In the genomic region with DNA sequence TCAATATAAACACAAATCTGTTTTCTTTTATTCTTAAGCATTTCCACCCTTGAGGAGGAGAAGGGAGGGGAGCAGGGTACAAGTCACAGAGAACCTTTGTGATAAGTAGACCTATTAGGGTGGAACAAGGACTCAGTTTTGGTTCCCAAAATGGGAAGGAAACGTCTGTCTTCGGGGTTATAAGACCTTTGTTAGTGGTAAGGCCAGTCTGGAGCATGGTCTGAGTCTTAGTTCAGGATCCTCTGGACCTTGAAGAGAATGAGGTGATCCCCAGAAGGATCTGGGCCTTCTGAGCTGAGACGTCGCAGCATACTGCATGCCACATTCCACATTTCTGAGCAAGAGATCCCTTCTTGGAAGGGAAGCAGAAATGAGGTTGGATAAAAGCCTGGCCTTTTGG, we compare ENCODE assay signal across 23 cellular contexts. TPM values are rescaled to one million over a fixed set of nuclear protein-coding genes. Genes with fewer than 3 reads are reported as not detected.
DNase-seq lines count a peak whose midpoint lies in the region; ATAC-seq, FAIRE-seq and TF ChIP-seq lines count a peak whose summit lies in the region.
"Had no signal": no experiment of that assay in that cellular context is flagged by ENCODE, and none has a peak within 500 bp of the region (broad histone marks: within the 10 kb centered on the region; RNA-seq: fewer than 3 reads in every experiment).

No MANE protein-coding gene starts in this region.

- 88% methylated on average over 4 of the region's 4 CpGs; no CpG with 5 or more reads in 1 of the 2 experiments for WGBS in H1 (ENCODE audit: extremely low coverage in 1 of 2, insufficient coverage in 1 of 2, insufficient read length in 1 of 2, insufficient replicate concordance in 2 of 2, low coverage in 1 of 2, low lambda C conversion rate in 2 of 2, missing lambda C conversion rate in 1 of 2), 2 experiments
- WGBS in thymus: 68% methylated on average over 4 of the region's 4 CpGs

- H4K91ac ChIP-seq in H1 (replicated peaks; ENCODE audit: insufficient read length, low read length): no peak overlapping the region

- H3K18ac ChIP-seq in H1 (ENCODE audit: extremely low read depth, low read length): no peak overlapping the region

- no peak overlapping the region for H3K9ac ChIP-seq in H1 (replicated peaks in 1 of 4; ENCODE audit: extremely low read depth in 1 of 4, low read depth in 3 of 4, low read length in 3 of 4)

- CTCF ChIA-PET in WTC11 (lab: Charles Lee) (no interaction called here), H1 (lab: Charles Lee; ENCODE audit: partially characterized antibody) (interaction anchor here (3.4 kb wide), 1 partner anchor 163 kb away, joined by 12 read pairs; no protein-coding TSS in a partner anchor)

- no peak overlapping the region for H3K4ac ChIP-seq in H1 (replicated peaks; ENCODE audit: insufficient read length, low read depth, low read length)

- H3K27me3 Mint-ChIP-seq in stimulated activated naive CD8-positive, alpha-beta T cell treated with anti-CD3 and anti-CD28 coated beads, Interleukin-15, Interleukin-2, amounts not matched to agents 100 ng/mL and 50 ng/mL, for 24 hours: no peaks in the 10 kb centered on the region
- H3K27me3 Mint-ChIP-seq in stimulated activated naive CD8-positive, alpha-beta T cell treated with anti-CD3 and anti-CD28 coated beads, Interleukin-15, amount 100 ng/mL, for 72 hours: no peaks in the 10 kb centered on the region
- H3K27me3 Mint-ChIP-seq in WTC11 (ENCODE audit: low read depth): no peaks in the 10 kb centered on the region
- H3K27me3 Mint-ChIP-seq: dendritic cell treated with granulocyte-macrophage colony-stimulating factor and Interleukin-4, amounts not matched to agents 40 ng/mL and 50 ng/mL, for 4 days had no signal

- no peak overlapping the region for H2AK5ac ChIP-seq in H1 (ENCODE audit: low read depth, low read length)

- peaks cover 4 to 20% of the 10 kb centered on the region in 2 experiments for H4K20me1 ChIP-seq in H1 (replicated peaks in 1 of 2; ENCODE audit: control insufficient read depth in 1 of 2, insufficient read depth in 2 of 2, low read length in 2 of 2)

- H3K9me3 Mint-ChIP-seq in stimulated activated naive CD8-positive, alpha-beta T cell treated with anti-CD3 and anti-CD28 coated beads, Interleukin-15, Interleukin-2, amounts not matched to agents 100 ng/mL and 50 ng/mL, for 24 hours: no peaks in the 10 kb centered on the region
- no peaks in the 10 kb centered on the region for H3K9me3 Mint-ChIP-seq in stimulated activated naive CD8-positive, alpha-beta T cell treated with anti-CD3 and anti-CD28 coated beads, Interleukin-15, amount 100 ng/mL, for 72 hours
- H3K9me3 Mint-ChIP-seq in WTC11: no peaks in the 10 kb centered on the region
- H3K9me3 Mint-ChIP-seq: dendritic cell treated with granulocyte-macrophage colony-stimulating factor and Interleukin-4, amounts not matched to agents 40 ng/mL and 50 ng/mL, for 4 days; mesothelial cell of epicardium had no signal

- H3K23ac ChIP-seq in H1 (ENCODE audit: insufficient read length): no peak overlapping the region

- no peak for FAIRE-seq in H1 (lab: Jason Lieb, UNC)
- FAIRE-seq: G401.6, islet of Langerhans, TTC549 had no signal

- H3K27me3 ChIP-seq in H1 (replicated peaks in 1 of 4; ENCODE audit: control insufficient read depth in 3 of 4, extremely low read depth in 1 of 4, insufficient read depth in 3 of 4, low read length in 3 of 4): no peaks in the 10 kb centered on the region
- H3K27me3 ChIP-seq in thymus (ENCODE audit: control insufficient read depth, insufficient read depth): no peaks in the 10 kb centered on the region
- H3K27me3 ChIP-seq: ascending aorta, Peyer's patch, upper lobe of left lung had no signal

- H3K4me3 ChIP-seq in H1 (ENCODE audit: extremely low read depth in 1 of 4, insufficient read depth in 2 of 4, low read depth in 3 of 4, low read length in 4 of 4): no peak overlapping the region
- no peak overlapping the region for H3K4me3 ChIP-seq in thymus (ENCODE audit: low read length)
- H3K4me3 ChIP-seq: ascending aorta, left ventricle myocardium inferior, Peyer's patch, upper lobe of left lung had no signal

- H3K79me1 ChIP-seq in H1 (ENCODE audit: low read depth, low read length): peaks cover 5% of the 10 kb centered on the region

- H3K36me3 ChIP-seq in H1 (ENCODE audit: control insufficient read depth in 2 of 4, insufficient read depth in 4 of 4, low read length in 3 of 4) (peaks cover 35 to 89% (median 72%) of the 10 kb centered on the region in 4 experiments), thymus (ENCODE audit: control insufficient read depth, insufficient read depth) (peaks cover 57% of the 10 kb centered on the region)

- peaks cover 0 to 8% of the 10 kb centered on the region in 2 experiments; a peak in 1 of 4 replicates for H3K79me2 ChIP-seq in H1 (ENCODE audit: control insufficient read depth in 1 of 2, insufficient read depth in 2 of 2, low read length in 2 of 2)

- no peak for ATAC-seq in stimulated activated naive CD8-positive, alpha-beta T cell treated with anti-CD3 and anti-CD28 coated beads, Interleukin-15, amount 100 ng/mL, for 72 hours
- ATAC-seq in WTC11 (no peak), HG03442 (IDR thresholded peaks at IDR 0.05; ENCODE audit: unreplicated experiment) (no peak)
- ATAC-seq: sciatic nerve had no signal

- peaks cover 29% of the 10 kb centered on the region for H3K4me1 Mint-ChIP-seq in stimulated activated naive CD8-positive, alpha-beta T cell treated with anti-CD3 and anti-CD28 coated beads, Interleukin-15, Interleukin-2, amounts not matched to agents 100 ng/mL and 50 ng/mL, for 24 hours (ENCODE audit: low read depth)
- peaks cover 58% of the 10 kb centered on the region for H3K4me1 Mint-ChIP-seq in stimulated activated naive CD8-positive, alpha-beta T cell treated with anti-CD3 and anti-CD28 coated beads, Interleukin-15, amount 100 ng/mL, for 72 hours
- H3K4me1 Mint-ChIP-seq in WTC11: no peaks in the 10 kb centered on the region

- POLR2A ChIA-PET in WTC11 (lab: Charles Lee): no interaction called here
- POLR2A ChIA-PET in H1 (lab: Charles Lee; ENCODE audit: partially characterized antibody): interaction anchor here (1.1 kb wide), 1 partner anchor 12 kb away, joined by 3 read pairs; no protein-coding TSS in a partner anchor

- H2AFZ ChIP-seq in H1 (ENCODE audit: low read length): no peak overlapping the region

- H2BK120ac ChIP-seq in H1 (replicated peaks; ENCODE audit: low read depth, low read length): no peak overlapping the region

- no peak for TF ChIP-seq POLR2A in H1 (IDR thresholded peaks at IDR 0.05; ENCODE audit: control extremely low read depth in 1 of 2, low read depth in 2 of 2, low read length in 2 of 2)

- H3K27ac ChIP-seq in H1 (ENCODE audit: low read depth, low read length): no peak overlapping the region
- peak overlapping the region; percentile 26 for H3K27ac ChIP-seq in thymus (ENCODE audit: low read depth)
- H3K27ac ChIP-seq: ascending aorta, left ventricle myocardium inferior, Peyer's patch had no signal

- H3K27ac Mint-ChIP-seq in stimulated activated naive CD8-positive, alpha-beta T cell treated with anti-CD3 and anti-CD28 coated beads, Interleukin-15, Interleukin-2, amounts not matched to agents 100 ng/mL and 50 ng/mL, for 24 hours: peak overlapping the region; percentile 65
- H3K27ac Mint-ChIP-seq in stimulated activated naive CD8-positive, alpha-beta T cell treated with anti-CD3 and anti-CD28 coated beads, Interleukin-15, amount 100 ng/mL, for 72 hours: peak overlapping the region in 1 of 2 donors; percentile 54
- H3K27ac Mint-ChIP-seq in WTC11: peak overlapping the region; percentile 78
- H3K27ac Mint-ChIP-seq: mesothelial cell of epicardium had no signal

- no peak overlapping the region for H3K4me2 ChIP-seq in H1 (ENCODE audit: insufficient read depth in 1 of 2, low read depth in 2 of 2, low read length in 2 of 2)

- TF ChIP-seq CTCF in WTC11 (IDR thresholded peaks at IDR 0.05) (no peak), H1 (IDR thresholded peaks at IDR 0.05; ENCODE audit: control extremely low read depth in 1 of 3, insufficient read depth in 1 of 3, low read depth in 1 of 3, low read length in 3 of 3) (no peak)

- no peaks in the 10 kb centered on the region for H3K23me2 ChIP-seq in H1 (ENCODE audit: low read depth, low read length)

- no peak overlapping the region for H4K5ac ChIP-seq in H1 (ENCODE audit: insufficient read length, low read depth, low read length)

- no peak for DNase-seq in stimulated activated naive CD8-positive, alpha-beta T cell treated with anti-CD3 and anti-CD28 coated beads, Interleukin-15, amount 100 ng/mL, for 72 hours
- DNase-seq in WTC11 (ENCODE audit: low spot score) (no peak), H1 (ENCODE audit: low read depth in 1 of 2, low spot score in 2 of 2) (no peak), NCI-H2227 (lab: John Stamatoyannopoulos, UW; ENCODE audit: unreplicated experiment) (no peak), NCI-H1417 (lab: John Stamatoyannopoulos, UW) (no peak)
- DNase-seq: DMS53, KBM-7, left ventricle myocardium inferior, NCI-H146, NCI-H524, posterior cingulate gyrus, upper lobe of left lung had no signal

- no peak overlapping the region for H3K4me3 Mint-ChIP-seq in stimulated activated naive CD8-positive, alpha-beta T cell treated with anti-CD3 and anti-CD28 coated beads, Interleukin-15, Interleukin-2, amounts not matched to agents 100 ng/mL and 50 ng/mL, for 24 hours
- no peak overlapping the region for H3K4me3 Mint-ChIP-seq in stimulated activated naive CD8-positive, alpha-beta T cell treated with anti-CD3 and anti-CD28 coated beads, Interleukin-15, amount 100 ng/mL, for 72 hours
- H3K4me3 Mint-ChIP-seq in WTC11: no peak overlapping the region
- H3K4me3 Mint-ChIP-seq: dendritic cell treated with granulocyte-macrophage colony-stimulating factor and Interleukin-4, amounts not matched to agents 40 ng/mL and 50 ng/mL, for 4 days; mesothelial cell of epicardium had no signal

- H3K4me1 ChIP-seq in H1 (replicated peaks in 1 of 4; ENCODE audit: control insufficient read depth in 3 of 4, insufficient read depth in 4 of 4, low read length in 3 of 4): no peaks in the 10 kb centered on the region
- H3K4me1 ChIP-seq in thymus (ENCODE audit: control insufficient read depth, insufficient read depth, low read length): peaks cover 6% of the 10 kb centered on the region
- H3K4me1 ChIP-seq: ascending aorta, Peyer's patch had no signal

- no peak overlapping the region for H2BK12ac ChIP-seq in H1 (ENCODE audit: low read depth, low read length)

- no peak for TF ChIP-seq RAD21 in H1 (IDR thresholded peaks at IDR 0.05 in 1 of 2, conservative IDR thresholded peaks at IDR 0.05 in 1 of 2; ENCODE audit: low read depth in 2 of 2, low read length in 2 of 2)

- H3K9me3 ChIP-seq in H1 (ENCODE audit: insufficient read depth in 2 of 2, low read depth in 1 of 2, low read length in 1 of 2): no peaks in the 10 kb centered on the region
- H3K9me3 ChIP-seq in thymus (ENCODE audit: control insufficient read depth): no peaks in the 10 kb centered on the region
- H3K9me3 ChIP-seq: ascending aorta, left ventricle myocardium inferior, Peyer's patch, upper lobe of left lung had no signal

- no peak overlapping the region for H2BK5ac ChIP-seq in H1 (ENCODE audit: low read depth, low read length)

- H2BK15ac ChIP-seq in H1 (ENCODE audit: low read length): no peak overlapping the region

- TF ChIP-seq EP300 in H1 (IDR thresholded peaks at IDR 0.05; ENCODE audit: borderline replicate concordance in 1 of 2, low read depth in 2 of 2, low read length in 2 of 2): no peak

- no peak overlapping the region for H3K14ac ChIP-seq in H1 (ENCODE audit: insufficient read length)

- H3K36me3 Mint-ChIP-seq in stimulated activated naive CD8-positive, alpha-beta T cell treated with anti-CD3 and anti-CD28 coated beads, Interleukin-15, Interleukin-2, amounts not matched to agents 100 ng/mL and 50 ng/mL, for 24 hours (ENCODE audit: low read depth): peaks cover 85% of the 10 kb centered on the region
- peaks cover 82% of the 10 kb centered on the region for H3K36me3 Mint-ChIP-seq in WTC11

- no peak overlapping the region for H2BK20ac ChIP-seq in H1 (ENCODE audit: low read length)

- no peak overlapping the region for H3K56ac ChIP-seq in H1 (replicated peaks; ENCODE audit: insufficient read length, low read depth, low read length)

- H4K8ac ChIP-seq in H1 (ENCODE audit: extremely low read depth, insufficient read depth, low read length): peak overlapping the region; percentile 31; the same call in 1 of the 2 replicates

RNA-seq across cellular contexts. Expression of a gene that starts 37.2 kb away (rescaled TPM):
- 3.9 to 6.0 TPM (median 5.5 TPM) in 3 replicates for total RNA-seq in WTC11 (2021)
- total RNA-seq in H1 (2021; fragmentation: NEBNext Ultra II Directional; extraction: Animal tissue kit (Norgen Biotek cat#: 25700)): 3.7 and 4.8 TPM in 2 replicates
- polyA plus RNA-seq in H1 (2011; rRNA removed) (5.9 and 8.1 TPM in 2 replicates), thymus (17.6 TPM)
- 6.0 TPM for polyA plus RNA-seq in H1 (2011; cell fraction: cytosol; rRNA removed)
- 10.1 TPM for polyA plus RNA-seq in H1 (2011; cell fraction: nucleus; rRNA removed)
- 4.3 to 6.8 TPM (median 5.7 TPM) in 4 replicates for polyA plus RNA-seq in H1 (2012, experiment 1 of 2)
- polyA plus RNA-seq in H1 (2012, experiment 2 of 2): 2.8 TPM
- 5.7 TPM for polyA plus RNA-seq in H1 (2013, experiment 1 of 2)
- 5.5 TPM for polyA plus RNA-seq in H1 (2013, experiment 2 of 2)
- 13.6 and 13.8 TPM in 2 replicates for polyA minus RNA-seq in H1 (2011; rRNA and poly(A)+ RNA removed)
- polyA minus RNA-seq in H1 (2011; cell fraction: cytosol; rRNA and poly(A)+ RNA removed): 4.0 TPM
- 12.7 TPM for polyA minus RNA-seq in H1 (2011; cell fraction: nucleus; rRNA and poly(A)+ RNA removed)

RNA-seq across cellular contexts. Expression of a gene that starts 45.3 kb away (rescaled TPM):
- total RNA-seq in WTC11 (2021): 51.7 to 58.6 TPM (median 54.4 TPM) in 3 replicates
- 53.6 and 62.9 TPM in 2 replicates for total RNA-seq in H1 (2021; fragmentation: NEBNext Ultra II Directional; extraction: Animal tissue kit (Norgen Biotek cat#: 25700))
- polyA plus RNA-seq in H1 (2011; rRNA removed) (36.4 and 37.6 TPM in 2 replicates), thymus (98.2 TPM)
- polyA plus RNA-seq in H1 (2011; cell fraction: cytosol; rRNA removed): 47.5 TPM
- 28.9 TPM for polyA plus RNA-seq in H1 (2011; cell fraction: nucleus; rRNA removed)
- 45.7 to 64.1 TPM (median 53.5 TPM) in 4 replicates for polyA plus RNA-seq in H1 (2012, experiment 1 of 2)
- polyA plus RNA-seq in H1 (2012, experiment 2 of 2): 4.9 TPM
- 32.2 TPM for polyA plus RNA-seq in H1 (2013, experiment 1 of 2)
- polyA plus RNA-seq in H1 (2013, experiment 2 of 2): 35.9 TPM
- polyA minus RNA-seq in H1 (2011; rRNA and poly(A)+ RNA removed): 50.2 and 54.6 TPM in 2 replicates
- 33.5 TPM for polyA minus RNA-seq in H1 (2011; cell fraction: cytosol; rRNA and poly(A)+ RNA removed)
- polyA minus RNA-seq in H1 (2011; cell fraction: nucleus; rRNA and poly(A)+ RNA removed): 20.8 TPM

RNA-seq across cellular contexts. Expression of a gene that starts 58.0 kb away (rescaled TPM):
- 360 to 406 TPM (median 378 TPM) in 3 replicates for total RNA-seq in WTC11 (2021)
- 409 and 422 TPM in 2 replicates for total RNA-seq in H1 (2021; fragmentation: NEBNext Ultra II Directional; extraction: Animal tissue kit (Norgen Biotek cat#: 25700))
- polyA plus RNA-seq in H1 (2011; rRNA removed): 106 and 156 TPM in 2 replicates
- 126 TPM for polyA plus RNA-seq in H1 (2011; cell fraction: cytosol; rRNA removed)
- 349 TPM for polyA plus RNA-seq in H1 (2011; cell fraction: nucleus; rRNA removed)
- polyA plus RNA-seq in H1 (2012, experiment 1 of 2): 181 to 219 TPM (median 186 TPM) in 4 replicates
- polyA plus RNA-seq in H1 (2012, experiment 2 of 2): 78.9 TPM
- 201 TPM for polyA plus RNA-seq in H1 (2013, experiment 1 of 2)
- 196 TPM for polyA plus RNA-seq in H1 (2013, experiment 2 of 2)
- polyA minus RNA-seq in H1 (2011; rRNA and poly(A)+ RNA removed): 223 and 225 TPM in 2 replicates
- 149 TPM for polyA minus RNA-seq in H1 (2011; cell fraction: cytosol; rRNA and poly(A)+ RNA removed)
- 253 TPM for polyA minus RNA-seq in H1 (2011; cell fraction: nucleus; rRNA and poly(A)+ RNA removed)
- 28.5 TPM for polyA plus RNA-seq in thymus
